ENCODE assay signal across 16 cellular contexts in the genomic region with DNA sequence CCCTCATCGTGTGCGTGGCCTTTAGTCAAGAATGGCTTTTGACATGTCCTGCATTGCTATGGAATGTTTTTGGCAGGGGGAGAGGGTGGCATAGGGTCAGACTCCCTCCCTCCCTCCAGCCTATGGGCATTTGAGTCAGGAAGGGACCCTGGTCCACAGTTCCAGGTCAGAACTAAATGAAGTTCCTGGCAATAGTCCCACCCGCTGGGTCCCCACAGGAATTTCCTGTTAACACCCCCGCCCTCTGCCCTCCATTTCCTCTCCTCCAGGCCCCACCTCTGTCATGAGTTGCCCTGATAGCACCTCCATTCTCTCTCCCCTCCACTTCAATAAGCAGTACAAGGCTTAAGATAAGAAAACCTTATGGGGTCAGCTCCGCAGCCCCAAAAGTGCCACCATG. TPM values are rescaled to one million over a fixed set of nuclear protein-coding genes. Genes with fewer than 3 reads are reported as not detected.
"Had no signal": no experiment of that assay in that cellular context is flagged by ENCODE, and none has a peak within 500 bp of the region (broad histone marks: within the 10 kb centered on the region; RNA-seq: fewer than 3 reads in every experiment).

No MANE protein-coding gene starts in this region.

- H3K36me3 ChIP-seq: left lung, neural progenitor cell, ovary, thoracic aorta, uterus had no signal

- H3K36me3 Mint-ChIP-seq: neural progenitor cell had no signal

- H3K4me1 ChIP-seq: uterus had no signal

- DNase-seq: activated CD4-positive, alpha-beta T cell treated with anti-CD3 and anti-CD28 coated beads, Interleukin-2, amount 50 U/mL, for 48 hours; activated naive CD4-positive, alpha-beta T cell treated with anti-CD3 and anti-CD28 coated beads for 36 hours; activated naive CD8-positive, alpha-beta T cell treated with anti-CD3 and anti-CD28 coated beads, Interleukin-2, amount 50 U/mL, for 24 hours; activated T-cell treated with anti-CD3 and anti-CD28 coated beads, Interleukin-2, amount 50 U/mL, for 1 hour; aorta; left lung; ovary; stimulated activated CD4-positive, alpha-beta T cell treated with anti-CD3 and anti-CD28 coated beads, Interleukin-2, amount 100 ng/mL, for 24 hours; uterus had no signal

- H3K4me3 ChIP-seq: left lung, neural progenitor cell, ovary, thoracic aorta, uterus had no signal

- H3K27ac ChIP-seq: neural progenitor cell, ovary had no signal

- H3K9ac ChIP-seq: neural progenitor cell had no signal

- H3K27me3 ChIP-seq: left lung, neural progenitor cell, ovary, uterus had no signal

- FAIRE-seq: bronchial epithelial cell had no signal

- H3K4me3 Mint-ChIP-seq: activated naive CD4-positive, alpha-beta T cell treated with anti-CD3 and anti-CD28 coated beads for 36 hours; activated naive CD8-positive, alpha-beta T cell treated with anti-CD3 and anti-CD28 coated beads, Interleukin-2, amount 50 U/mL, for 24 hours; neural progenitor cell; T-helper 2 cell treated with Interferon-gamma antibody and Interleukin-4, amounts not matched to agents 5 μg/mL and 100 μg/mL, for 36 hours had no signal

- H3K9me3 Mint-ChIP-seq: neural progenitor cell had no signal

- ATAC-seq: activated naive CD8-positive, alpha-beta T cell treated with anti-CD3 and anti-CD28 coated beads, Interleukin-2, amount 50 U/mL, for 24 hours; esophagus mucosa; left lung; sciatic nerve had no signal

- H3K27ac Mint-ChIP-seq: activated naive CD4-positive, alpha-beta T cell treated with anti-CD3 and anti-CD28 coated beads for 36 hours; activated naive CD8-positive, alpha-beta T cell treated with anti-CD3 and anti-CD28 coated beads, Interleukin-2, amount 50 U/mL, for 24 hours; activated T-helper 2 cell treated with anti-CD3 and anti-CD28 coated beads, Interferon-gamma antibody, Interleukin-2, Interleukin-4, amounts not matched to agents 10 μg/mL and 5 μg/mL and 100 μg/mL, durations not matched to agents 14 hours and 24 hours and 36 hours; neural progenitor cell; T-helper 2 cell treated with Interferon-gamma antibody and Interleukin-4, amounts not matched to agents 5 μg/mL and 100 μg/mL, for 36 hours had no signal

- H3K9me3 ChIP-seq: ovary, thoracic aorta, uterus had no signal

RNA-seq across cellular contexts. Expression of a gene that starts 40.8 kb away (rescaled TPM):
- total RNA-seq: activated naive CD4-positive, alpha-beta T cell treated with anti-CD3 and anti-CD28 coated beads for 36 hours; activated T-helper 2 cell treated with anti-CD3 and anti-CD28 coated beads, Interferon-gamma antibody, Interleukin-2, Interleukin-4, amounts not matched to agents 10 μg/mL and 5 μg/mL and 100 μg/mL, durations not matched to agents 14 hours and 24 hours and 36 hours had no signal
